Comparison of ENCODE assay signal across 1 cellular context in the genomic region with DNA sequence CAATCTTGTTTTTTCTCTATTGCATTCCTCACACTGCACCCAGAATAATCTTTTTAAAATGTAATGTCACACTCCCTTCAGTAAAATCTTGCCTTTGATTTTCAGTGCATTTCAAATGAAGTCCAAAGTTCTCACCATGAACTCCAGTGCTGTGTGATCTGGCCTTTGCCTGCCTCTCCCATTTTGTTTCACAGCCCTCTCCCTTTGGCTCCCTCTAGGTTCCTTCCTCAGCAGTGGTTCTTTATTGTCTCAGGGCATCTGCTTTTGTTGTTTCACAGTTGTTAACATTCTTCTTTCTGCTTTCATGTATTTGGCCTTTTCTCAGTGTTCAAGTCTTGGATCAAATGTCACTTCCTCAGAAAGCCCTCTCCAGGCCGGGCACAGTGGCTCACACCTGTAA.
TF ChIP-seq lines count a peak whose summit lies in the region.

No MANE protein-coding gene starts in this region.

TF ChIP-seq in GM23338, 12 proteins besides CTCF, POLR2A, EP300 and RAD21 (continued from another document):
- TF ChIP-seq, protein P1, sequence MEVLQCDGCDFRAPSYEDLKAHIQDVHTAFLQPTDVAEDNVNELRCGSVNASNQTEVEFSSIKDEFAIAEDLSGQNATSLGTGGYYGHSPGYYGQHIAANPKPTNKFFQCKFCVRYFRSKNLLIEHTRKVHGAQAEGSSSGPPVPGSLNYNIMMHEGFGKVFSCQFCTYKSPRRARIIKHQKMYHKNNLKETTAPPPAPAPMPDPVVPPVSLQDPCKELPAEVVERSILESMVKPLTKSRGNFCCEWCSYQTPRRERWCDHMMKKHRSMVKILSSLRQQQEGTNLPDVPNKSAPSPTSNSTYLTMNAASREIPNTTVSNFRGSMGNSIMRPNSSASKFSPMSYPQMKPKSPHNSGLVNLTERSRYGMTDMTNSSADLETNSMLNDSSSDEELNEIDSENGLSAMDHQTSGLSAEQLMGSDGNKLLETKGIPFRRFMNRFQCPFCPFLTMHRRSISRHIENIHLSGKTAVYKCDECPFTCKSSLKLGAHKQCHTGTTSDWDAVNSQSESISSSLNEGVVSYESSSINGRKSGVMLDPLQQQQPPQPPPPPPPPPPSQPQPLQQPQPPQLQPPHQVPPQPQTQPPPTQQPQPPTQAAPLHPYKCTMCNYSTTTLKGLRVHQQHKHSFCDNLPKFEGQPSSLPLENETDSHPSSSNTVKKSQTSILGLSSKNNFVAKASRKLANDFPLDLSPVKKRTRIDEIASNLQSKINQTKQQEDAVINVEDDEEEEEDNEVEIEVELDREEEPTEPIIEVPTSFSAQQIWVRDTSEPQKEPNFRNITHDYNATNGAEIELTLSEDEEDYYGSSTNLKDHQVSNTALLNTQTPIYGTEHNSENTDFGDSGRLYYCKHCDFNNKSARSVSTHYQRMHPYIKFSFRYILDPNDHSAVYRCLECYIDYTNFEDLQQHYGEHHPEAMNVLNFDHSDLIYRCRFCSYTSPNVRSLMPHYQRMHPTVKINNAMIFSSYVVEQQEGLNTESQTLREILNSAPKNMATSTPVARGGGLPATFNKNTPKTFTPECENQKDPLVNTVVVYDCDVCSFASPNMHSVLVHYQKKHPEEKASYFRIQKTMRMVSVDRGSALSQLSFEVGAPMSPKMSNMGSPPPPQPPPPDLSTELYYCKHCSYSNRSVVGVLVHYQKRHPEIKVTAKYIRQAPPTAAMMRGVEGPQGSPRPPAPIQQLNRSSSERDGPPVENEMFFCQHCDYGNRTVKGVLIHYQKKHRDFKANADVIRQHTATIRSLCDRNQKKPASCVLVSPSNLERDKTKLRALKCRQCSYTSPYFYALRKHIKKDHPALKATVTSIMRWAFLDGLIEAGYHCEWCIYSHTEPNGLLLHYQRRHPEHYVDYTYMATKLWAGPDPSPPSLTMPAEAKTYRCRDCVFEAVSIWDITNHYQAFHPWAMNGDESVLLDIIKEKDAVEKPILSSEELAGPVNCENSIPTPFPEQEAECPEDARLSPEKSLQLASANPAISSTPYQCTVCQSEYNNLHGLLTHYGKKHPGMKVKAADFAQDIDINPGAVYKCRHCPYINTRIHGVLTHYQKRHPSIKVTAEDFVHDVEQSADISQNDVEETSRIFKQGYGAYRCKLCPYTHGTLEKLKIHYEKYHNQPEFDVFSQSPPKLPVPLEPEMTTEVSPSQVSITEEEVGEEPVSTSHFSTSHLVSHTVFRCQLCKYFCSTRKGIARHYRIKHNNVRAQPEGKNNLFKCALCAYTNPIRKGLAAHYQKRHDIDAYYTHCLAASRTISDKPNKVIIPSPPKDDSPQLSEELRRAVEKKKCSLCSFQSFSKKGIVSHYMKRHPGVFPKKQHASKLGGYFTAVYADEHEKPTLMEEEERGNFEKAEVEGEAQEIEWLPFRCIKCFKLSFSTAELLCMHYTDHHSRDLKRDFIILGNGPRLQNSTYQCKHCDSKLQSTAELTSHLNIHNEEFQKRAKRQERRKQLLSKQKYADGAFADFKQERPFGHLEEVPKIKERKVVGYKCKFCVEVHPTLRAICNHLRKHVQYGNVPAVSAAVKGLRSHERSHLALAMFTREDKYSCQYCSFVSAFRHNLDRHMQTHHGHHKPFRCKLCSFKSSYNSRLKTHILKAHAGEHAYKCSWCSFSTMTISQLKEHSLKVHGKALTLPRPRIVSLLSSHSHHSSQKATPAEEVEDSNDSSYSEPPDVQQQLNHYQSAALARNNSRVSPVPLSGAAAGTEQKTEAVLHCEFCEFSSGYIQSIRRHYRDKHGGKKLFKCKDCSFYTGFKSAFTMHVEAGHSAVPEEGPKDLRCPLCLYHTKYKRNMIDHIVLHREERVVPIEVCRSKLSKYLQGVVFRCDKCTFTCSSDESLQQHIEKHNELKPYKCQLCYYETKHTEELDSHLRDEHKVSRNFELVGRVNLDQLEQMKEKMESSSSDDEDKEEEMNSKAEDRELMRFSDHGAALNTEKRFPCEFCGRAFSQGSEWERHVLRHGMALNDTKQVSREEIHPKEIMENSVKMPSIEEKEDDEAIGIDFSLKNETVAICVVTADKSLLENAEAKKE (CRISPR knock-in tag; IDR thresholded peaks at IDR 0.05), result 0 out of 2 replicates have a peak, but pooled peaks have one; percentile 25
